Comparison of ENCODE assay signal across 30 cellular contexts in the genomic region with DNA sequence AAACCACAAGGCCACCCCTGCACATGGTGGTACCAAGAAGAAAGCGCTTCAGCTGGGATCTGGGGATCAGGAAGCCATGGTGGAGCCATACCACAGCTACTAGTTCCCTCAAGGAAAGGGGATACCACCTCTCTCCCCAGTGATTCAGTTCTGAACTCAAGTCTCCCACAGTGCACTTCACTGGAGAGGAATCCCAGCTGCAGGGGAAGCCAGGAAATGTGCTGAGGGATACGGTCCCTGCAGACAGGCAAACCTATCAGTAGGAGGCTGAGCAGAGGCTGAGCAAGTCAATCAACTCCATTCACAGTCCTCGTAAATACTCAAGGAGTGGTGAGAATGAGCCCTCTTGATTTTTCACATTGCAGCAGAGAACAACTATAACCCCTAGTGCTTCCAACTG. TPM values are rescaled to one million over a fixed set of nuclear protein-coding genes. Genes with fewer than 3 reads are reported as not detected.
"Had no signal": no experiment of that assay in that cellular context is flagged by ENCODE, and none has a peak within 500 bp of the region (broad histone marks: within the 10 kb centered on the region; RNA-seq: fewer than 3 reads in every experiment).

No MANE protein-coding gene starts in this region.

- H3K4me1 ChIP-seq: ascending aorta, breast epithelium, foreskin keratinocyte, gastrocnemius medialis had no signal

- H3K36me3 ChIP-seq: breast epithelium had no signal

- ATAC-seq: activated CD4-positive, CD25-positive, alpha-beta regulatory T cell treated with anti-CD3 and anti-CD28 coated beads, Interleukin-2, amount 50 U/mL, for 24 hours; activated naive CD4-positive, alpha-beta T cell treated with anti-CD3 and anti-CD28 coated beads, Interleukin-2, amount 50 U/mL, for 72 hours; activated T-cell treated with anti-CD3 and anti-CD28 coated beads, Interleukin-2, amount 50 U/mL, for 72 hours; esophagus mucosa; foreskin keratinocyte; gastrocnemius medialis; T-helper 17 cell had no signal

- H3K27me3 ChIP-seq: ascending aorta, breast epithelium, cardiac muscle cell, dorsolateral prefrontal cortex, foreskin keratinocyte, gastrocnemius medialis had no signal

- H3K4me3 ChIP-seq: ascending aorta, breast epithelium, cardiac muscle cell, dorsolateral prefrontal cortex, gastrocnemius medialis had no signal

- H3K27ac ChIP-seq: ascending aorta, breast epithelium, cardiac muscle cell, foreskin keratinocyte, gastrocnemius medialis, WERI-Rb-1 had no signal

- DNase-seq: activated B cell treated with CpG ODN at 0.5 μM for 24 hours; activated CD4-positive, alpha-beta memory T cell treated with anti-CD3 and anti-CD28 coated beads, Interleukin-2, amount 10 ng/mL, durations not matched to agents 7 days and 5 days; activated CD4-positive, alpha-beta T cell treated with anti-CD3 and anti-CD28 coated beads for 48 hours; activated CD4-positive, alpha-beta T cell treated with anti-CD3 and anti-CD28 coated beads, Interleukin-2, amount 50 U/mL, for 4 hours; activated CD8-positive, alpha-beta memory T cell treated with anti-CD3 and anti-CD28 coated beads, Interleukin-2, amount 50 U/mL, for 48 hours; activated gamma-delta T cell; activated naive CD4-positive, alpha-beta T cell; activated naive CD4-positive, alpha-beta T cell treated with anti-CD3 and anti-CD28 coated beads, Interleukin-2, amount 10 ng/mL, durations not matched to agents 7 days and 5 days; activated naive CD8-positive, alpha-beta T cell treated with anti-CD3 and anti-CD28 coated beads, Interleukin-2, amount 10 ng/mL, durations not matched to agents 7 days and 5 days; activated T-cell treated with anti-CD3 and anti-CD28 coated beads for 4 hours; activated T-cell treated with anti-CD3 and anti-CD28 coated beads, Interleukin-2, amount 50 U/mL, for 24 hours; activated T-cell treated with anti-CD3 and anti-CD28 coated beads, Interleukin-2, amount 50 U/mL, for 72 hours; dorsolateral prefrontal cortex; effector memory CD4-positive, alpha-beta T cell; endodermal cell; foreskin keratinocyte; gastrocnemius medialis; glutamatergic neuron; T-helper 1 cell; T-helper 17 cell; T1000; WERI-Rb-1 had no signal

- H3K9me3 ChIP-seq: ascending aorta, breast epithelium, gastrocnemius medialis had no signal

RNA-seq across cellular contexts. Expression of gene TRIM75, which starts 48.0 kb away (rescaled TPM):
- total RNA-seq: activated B cell treated with CpG ODN at 0.5 μM for 24 hours; activated CD4-positive, alpha-beta memory T cell treated with anti-CD3 and anti-CD28 coated beads, Interleukin-2, amount 10 ng/mL, durations not matched to agents 7 days and 5 days; activated naive CD4-positive, alpha-beta T cell treated with anti-CD3 and anti-CD28 coated beads, Interleukin-2, amount 50 U/mL, for 72 hours; activated naive CD8-positive, alpha-beta T cell treated with anti-CD3 and anti-CD28 coated beads, Interleukin-2, amount 10 ng/mL, durations not matched to agents 7 days and 5 days; activated T-cell treated with anti-CD3 and anti-CD28 coated beads, Interleukin-2, amount 50 U/mL, for 72 hours; ascending aorta; breast epithelium; cardiac muscle cell; cerebellum; dorsolateral prefrontal cortex; endodermal cell; epithelial cell of proximal tubule; esophagus mucosa; foreskin keratinocyte; gastrocnemius medialis; T-helper 17 cell had no signal
- polyA plus RNA-seq: cardiac muscle cell, foreskin keratinocyte had no signal
